9 cellular contexts compared by ENCODE assay signal in genomic region chr2:46229134-46230063, GRCh38.
DNase-seq lines count a peak whose midpoint lies in the region; ATAC-seq and TF ChIP-seq lines count a peak whose summit lies in the region.
"Had no signal": no experiment of that assay in that cellular context is flagged by ENCODE, and none has a peak within 500 bp of the region (broad histone marks: within the 10 kb centered on the region; RNA-seq: fewer than 3 reads in every experiment).

No MANE protein-coding gene starts in this region.

- peak overlapping the region; percentile 52 for H3K27ac Mint-ChIP-seq in stimulated activated effector memory CD8-positive, alpha-beta T cell treated with anti-CD3 and anti-CD28 coated beads, Interleukin-12 subunit alpha, Interleukin-12 subunit beta, amount 100 ng/mL, for 72 hours

- H3K4me3 Mint-ChIP-seq in stimulated activated effector memory CD8-positive, alpha-beta T cell treated with anti-CD3 and anti-CD28 coated beads, Interleukin-12 subunit alpha, Interleukin-12 subunit beta, amount 100 ng/mL, for 72 hours: peak overlapping the region; percentile 36

- H3K36me3 Mint-ChIP-seq in stimulated activated effector memory CD8-positive, alpha-beta T cell treated with anti-CD3 and anti-CD28 coated beads, Interleukin-12 subunit alpha, Interleukin-12 subunit beta, amount 100 ng/mL, for 72 hours: peaks cover 6% of the 10 kb centered on the region
- H3K36me3 Mint-ChIP-seq: immature natural killer cell had no signal

- H3K9me3 Mint-ChIP-seq in stimulated activated effector memory CD8-positive, alpha-beta T cell treated with anti-CD3 and anti-CD28 coated beads, Interleukin-12 subunit alpha, Interleukin-12 subunit beta, amount 100 ng/mL, for 72 hours: no peaks in the 10 kb centered on the region

- TF ChIP-seq CTCF in GM12872 (IDR thresholded peaks at IDR 0.05; ENCODE audit: insufficient read depth, low read depth, low read length): peak; percentile 24; the same call in 2 of the 3 replicates

- ATAC-seq in GM21381 (IDR thresholded peaks at IDR 0.05; ENCODE audit: unreplicated experiment) (peak; percentile 54), HG03575 (IDR thresholded peaks at IDR 0.05; ENCODE audit: extremely low read depth, insufficient number of reproducible peaks, low FRiP score, unreplicated experiment) (peak; percentile 73)
- ATAC-seq in stimulated activated effector memory CD8-positive, alpha-beta T cell treated with anti-CD3 and anti-CD28 coated beads, Interleukin-12 subunit alpha, Interleukin-12 subunit beta, amount 100 ng/mL, for 72 hours: peak; percentile 90

- H3K4me1 Mint-ChIP-seq in stimulated activated effector memory CD8-positive, alpha-beta T cell treated with anti-CD3 and anti-CD28 coated beads, Interleukin-12 subunit alpha, Interleukin-12 subunit beta, amount 100 ng/mL, for 72 hours: peaks cover 63% of the 10 kb centered on the region

- DNase-seq in astrocyte of the hippocampus (ENCODE audit: low read depth, low spot score): peak; percentile 80
- DNase-seq in stimulated activated effector memory CD8-positive, alpha-beta T cell treated with anti-CD3 and anti-CD28 coated beads, Interleukin-12 subunit alpha, Interleukin-12 subunit beta, amount 100 ng/mL, for 72 hours (ENCODE audit: low spot score in 2 of 2): peak in 1 of 2 donors; percentile 67
- DNase-seq in GOT3 (lab: John Stamatoyannopoulos, UW): no peak
- DNase-seq in DMS 273 (lab: John Stamatoyannopoulos, UW; ENCODE audit: unreplicated experiment): no peak
- no peak for DNase-seq in HT-29 (ENCODE audit: low spot score)
